8 cellular contexts compared by ENCODE assay signal in genomic region chr15:51620647-51621046, GRCh38. TPM values are rescaled to one million over a fixed set of nuclear protein-coding genes. Genes with fewer than 3 reads are reported as not detected.
A peak's percentile ranks its signal among the peaks of the same experiment; 100 is the strongest.
DNase-seq lines count a peak whose midpoint lies in the region; ATAC-seq and TF ChIP-seq lines count a peak whose summit lies in the region.

No MANE protein-coding gene starts in this region.

- no peaks in the 10 kb centered on the region for H4K20me1 ChIP-seq in hepatocyte (ENCODE audit: insufficient read depth, poor library complexity, severe bottlenecking)

- H2AFZ ChIP-seq in hepatocyte = peak overlapping the region; percentile 95

- H3K27ac ChIP-seq in hepatocyte = no peak overlapping the region
- peak overlapping the region in 1 of 10 donors; percentile 97 for H3K27ac ChIP-seq in heart right ventricle

- H3K4me2 ChIP-seq in hepatocyte = peak overlapping the region; percentile 91

- H3K36me3 ChIP-seq in hepatocyte (replicated peaks; ENCODE audit: insufficient read depth, low read depth) = no peaks in the 10 kb centered on the region
- H3K36me3 ChIP-seq in heart right ventricle = no peaks in the 10 kb centered on the region

- WGBS in hepatocyte (ENCODE audit: low lambda C conversion rate, missing lambda C conversion rate) = 57% methylated on average over 4 of the region's 4 CpGs
- 76 to 82% methylated on average over 4 of the region's 4 CpGs for WGBS in heart right ventricle, 2 donors

- no peaks in the 10 kb centered on the region for H3K9me2 ChIP-seq in hepatocyte (replicated peaks; ENCODE audit: insufficient read depth)

- no peaks in the 10 kb centered on the region for H3K9me3 ChIP-seq in hepatocyte (ENCODE audit: low read depth)
- no peaks in the 10 kb centered on the region for H3K9me3 ChIP-seq in heart right ventricle

- intact Hi-C loops in heart right ventricle (cut with DNase I) = no loop called here

- no peak for TF ChIP-seq CTCF in AG04449 (IDR thresholded peaks at IDR 0.05; ENCODE audit: insufficient read depth, low read length, missing control alignments)
- TF ChIP-seq CTCF in hepatocyte (IDR thresholded peaks at IDR 0.05; ENCODE audit: poor library complexity) = no peak
- TF ChIP-seq CTCF in heart right ventricle (IDR thresholded peaks at IDR 0.05) = no peak

- H3K79me2 ChIP-seq in hepatocyte = peaks cover 55% of the 10 kb centered on the region

- H3K4me1 ChIP-seq in hepatocyte (ENCODE audit: insufficient read depth) (peaks cover 8% of the 10 kb centered on the region), heart right ventricle (peaks cover 0 to 30% (median 11%) of the 10 kb centered on the region in 9 donors)

- H3K27me3 ChIP-seq in hepatocyte = no peaks in the 10 kb centered on the region
- no peaks in the 10 kb centered on the region for H3K27me3 ChIP-seq in heart right ventricle

- H3K4me3 ChIP-seq in AG04449 (ENCODE audit: low read depth, low read length) (peak overlapping the region; percentile 90), hepatocyte (peak overlapping the region; percentile 0), heart right ventricle (peak overlapping the region in 3 of 10 donors; percentile 6 to 88 (median 83))

- ATAC-seq in GM19455 (IDR thresholded peaks at IDR 0.05; ENCODE audit: unreplicated experiment) (peak; percentile 34), heart right ventricle (no peak), GM21526 (IDR thresholded peaks at IDR 0.05; ENCODE audit: low FRiP score, unreplicated experiment) (no peak)

- POLR2A ChIA-PET in AG04449 (lab: Yijun Ruan, JAX) = no interaction called here

- in situ Hi-C loops in ACHN (cut with HindIII; ENCODE audit: low pct_ligation_motif_present, low pct_unique_long_range_greater_than_20kb, low sequenced_read_pairs) = no loop called here

- CTCF ChIA-PET in AG04449 (lab: Yijun Ruan, JAX) = interaction anchor here (1.2 kb wide), 3 partner anchors 9 to 84 kb away, joined by 3 to 14 read pairs (median 4); no protein-coding TSS in a partner anchor

- DNase-seq in AG04449 (ENCODE audit: low read depth, low spot score) (no peak), NOMO-1 treated with DMSO at 0.1 percent for 48 hours (lab: John Stamatoyannopoulos, UW; ENCODE audit: unreplicated experiment) (peak; percentile 78), hepatocyte (ENCODE audit: low spot score) (peak; percentile 13), ACHN (no peak), heart right ventricle (no peak)
- no peak for DNase-seq in activated CD4-positive, CD25-positive, alpha-beta regulatory T cell (lab: John Stamatoyannopoulos, UW)

RNA-seq across cellular contexts. Expression of gene DMXL2, which starts 1.9 kb away (rescaled TPM):
- 30.8 and 31.4 TPM in 2 replicates for total RNA-seq in hepatocyte
- polyA plus RNA-seq in hepatocyte = 7.8 and 10.5 TPM in 2 replicates
- 10 to 100 TPM in 1 of 10 donors, 1 to 10 TPM in 9; 4.5 to 18.6 (median 6.9) TPM for total RNA-seq in heart right ventricle
- 1 to 10 TPM; 6.6 to 9.4 TPM for polyA plus RNA-seq in heart right ventricle

Comparison
In these comparisons a context has a peak if more than half of its experiments do, and no peak if none do; other contexts are left out.
1. DNase-seq: peak in NOMO-1 treated with DMSO at 0.1 percent for 48 hours (single experiment) and hepatocyte (single experiment); none in AG04449 (single experiment), ACHN (single experiment), heart right ventricle (0 of 2) and activated CD4-positive, CD25-positive, alpha-beta regulatory T cell (0 of 4).